Comparison of ENCODE assay signal across 9 cellular contexts in genomic region chr16:11327277-11328171, GRCh38. TPM values are rescaled to one million over a fixed set of nuclear protein-coding genes. Genes with fewer than 3 reads are reported as not detected.
DNase-seq lines count a peak whose midpoint lies in the region; ATAC-seq and TF ChIP-seq lines count a peak whose summit lies in the region.
"Had no signal": no experiment of that assay in that cellular context is flagged by ENCODE, and none has a peak within 500 bp of the region (broad histone marks: within the 10 kb centered on the region; RNA-seq: fewer than 3 reads in every experiment).

No MANE protein-coding gene starts in this region.

- peaks cover 27% of the 10 kb centered on the region for H3K4me1 Mint-ChIP-seq in CD4-positive, alpha-beta T cell (ENCODE audit: low read depth)

- no peaks in the 10 kb centered on the region for H3K27me3 Mint-ChIP-seq in CD4-positive, alpha-beta T cell

- peaks cover 31% of the 10 kb centered on the region for H3K4me1 ChIP-seq in left ventricle myocardium inferior

- no peak overlapping the region for H3K4me3 ChIP-seq in left ventricle myocardium inferior

- H3K27ac ChIP-seq in CD4-positive, alpha-beta T cell (ENCODE audit: low read depth, low read length), result no peak overlapping the region
- peak overlapping the region; percentile 51 for H3K27ac ChIP-seq in KOPT-K1 (ENCODE audit: low read depth, low read length, poor library complexity, severe bottlenecking)
- peak overlapping the region; percentile 37 for H3K27ac ChIP-seq in left ventricle myocardium inferior (replicated peaks)

- H3K36me3 ChIP-seq in KOPT-K1 (ENCODE audit: insufficient read depth, low read length) (no peaks in the 10 kb centered on the region), left ventricle myocardium inferior (no peaks in the 10 kb centered on the region)

- no peaks in the 10 kb centered on the region for H3K36me3 Mint-ChIP-seq in CD4-positive, alpha-beta T cell (ENCODE audit: low read depth)

- intact Hi-C loops in CD4-positive, alpha-beta T cell (cut with DNase I, micrococcal nuclease), result loop anchor here in 1 of 2 experiments (2.0 kb wide), 1 partner anchor 27 kb away; no protein-coding TSS in a partner anchor
- intact Hi-C loops in left ventricle myocardium inferior (cut with micrococcal nuclease), result no loop called here

- CTCF ChIA-PET in CD4-positive, alpha-beta T cell (lab: Charles Lee), result interaction anchor here (0.9 kb wide), 1 partner anchor 29 kb away, joined by 4 read pairs; no protein-coding TSS in a partner anchor

- no peaks in the 10 kb centered on the region for H3K27me3 ChIP-seq in CD4-positive, alpha-beta T cell (ENCODE audit: control insufficient read depth, insufficient read depth, low read length)
- no peaks in the 10 kb centered on the region for H3K27me3 ChIP-seq in left ventricle myocardium inferior (ENCODE audit: low read depth)

- no peak for ATAC-seq in CD4-positive, alpha-beta T cell (ENCODE audit: poor library complexity)
- ATAC-seq in HG03025 (IDR thresholded peaks at IDR 0.05; ENCODE audit: low FRiP score, unreplicated experiment) (no peak), HG03520 (IDR thresholded peaks at IDR 0.05; ENCODE audit: unreplicated experiment) (no peak)

- no peak overlapping the region for H3K4me3 Mint-ChIP-seq in CD4-positive, alpha-beta T cell

- TF ChIP-seq CTCF in CD4-positive, alpha-beta T cell (IDR thresholded peaks at IDR 0.05), result no peak
- TF ChIP-seq CTCF in left ventricle myocardium inferior (IDR thresholded peaks at IDR 0.05; ENCODE audit: borderline replicate concordance), result no peak

- no peak for DNase-seq in CD4-positive, alpha-beta T cell
- DNase-seq in GM19238 (ENCODE audit: insufficient read length, low spot score), result peak; percentile 69
- DNase-seq in left ventricle myocardium inferior, result peak; percentile 40
- no peak for DNase-seq in KBM-7
- DNase-seq in effector CD8-positive, alpha-beta T cell (lab: John Stamatoyannopoulos, UW), result no peak
- DNase-seq: hippocampal formation had no signal

- H3K9me3 Mint-ChIP-seq in CD4-positive, alpha-beta T cell, result no peaks in the 10 kb centered on the region

- POLR2A ChIA-PET in CD4-positive, alpha-beta T cell (lab: Charles Lee), result interaction anchor here (2.6 kb wide), 1 partner anchor 72 kb away, joined by 14 read pairs; the partner anchor contains the start of gene SOCS1

- H3K27ac Mint-ChIP-seq in CD4-positive, alpha-beta T cell, result peak overlapping the region; percentile 35

- in situ Hi-C loops in KBM-7 (cut with MboI; ENCODE audit: low pct_unique_long_range_greater_than_20kb, low sequenced_read_pairs), result no loop called here

- H3K9me3 ChIP-seq in CD4-positive, alpha-beta T cell (ENCODE audit: control insufficient read depth, low read length), result no peaks in the 10 kb centered on the region
- H3K9me3 ChIP-seq in KOPT-K1 (ENCODE audit: insufficient read depth, low read length, poor library complexity, severe bottlenecking), result no peaks in the 10 kb centered on the region
- no peaks in the 10 kb centered on the region for H3K9me3 ChIP-seq in left ventricle myocardium inferior (replicated peaks)

RNA-seq across cellular contexts. Expression of gene RMI2, which starts 17.7 kb away (rescaled TPM):
- 1 to 10 TPM; 1.3 to 1.5 TPM for total RNA-seq in CD4-positive, alpha-beta T cell
- 0.60 TPM for total RNA-seq in left ventricle myocardium inferior

RNA-seq across cellular contexts. Expression of gene PRM1, which starts 46.4 kb away (rescaled TPM):
- not detected for total RNA-seq in CD4-positive, alpha-beta T cell
- not detected for total RNA-seq in left ventricle myocardium inferior

RNA-seq across cellular contexts. Expression of gene PRM2, which starts 51.2 kb away (rescaled TPM):
- total RNA-seq in CD4-positive, alpha-beta T cell, result not detected
- not detected for total RNA-seq in left ventricle myocardium inferior

RNA-seq across cellular contexts. Expression of gene PRM3, which starts 54.1 kb away (rescaled TPM):
- not detected for total RNA-seq in CD4-positive, alpha-beta T cell
- total RNA-seq in left ventricle myocardium inferior, result not detected

RNA-seq across cellular contexts. Expression of gene TNP2, which starts 58.4 kb away (rescaled TPM):
- total RNA-seq in CD4-positive, alpha-beta T cell, result not detected
- total RNA-seq in left ventricle myocardium inferior, result not detected

Comparison
In these comparisons a context has a peak if more than half of its experiments do, and no peak if none do; other contexts are left out.
1. DNase-seq: peak in GM19238 (single experiment) and left ventricle myocardium inferior (single experiment); none in CD4-positive, alpha-beta T cell (0 of 10), KBM-7 (single experiment) and effector CD8-positive, alpha-beta T cell (single experiment).